ENCODE assay signal across 8 cellular contexts in genomic region chr14:54773171-54774006, GRCh38.
DNase-seq lines count a peak whose midpoint lies in the region; ATAC-seq, FAIRE-seq and TF ChIP-seq lines count a peak whose summit lies in the region.

No MANE protein-coding gene starts in this region.

- H3K27me3 ChIP-seq in bronchial epithelial cell (ENCODE audit: control insufficient read depth, insufficient read depth, low read length) (no peaks in the 10 kb centered on the region), smooth muscle cell (ENCODE audit: low read depth) (no peaks in the 10 kb centered on the region)

- H3F3A ChIP-seq in smooth muscle cell (ENCODE audit: low read depth) = peaks cover 33% of the 10 kb centered on the region

- H3K4me3 ChIP-seq in GM12865 (ENCODE audit: low read depth, low read length) (no peak overlapping the region), bronchial epithelial cell (ENCODE audit: low read depth, low read length) (no peak overlapping the region), smooth muscle cell (peak overlapping the region; percentile 18)

- H3K9me3 ChIP-seq in smooth muscle cell (replicated peaks; ENCODE audit: low read depth) = no peaks in the 10 kb centered on the region

- H3K79me2 ChIP-seq in smooth muscle cell (ENCODE audit: low read depth) = no peaks in the 10 kb centered on the region

- peaks cover 13% of the 10 kb centered on the region for H4K20me1 ChIP-seq in smooth muscle cell (ENCODE audit: low read depth)

- H2AFZ ChIP-seq in smooth muscle cell (ENCODE audit: low read depth) = peak overlapping the region; percentile 36

- peaks cover 2% of the 10 kb centered on the region for H3K36me3 ChIP-seq in bronchial epithelial cell (ENCODE audit: control insufficient read depth, insufficient read depth, low read length)
- H3K36me3 ChIP-seq in smooth muscle cell (ENCODE audit: low read depth) = no peaks in the 10 kb centered on the region

- 24% methylated on average over 19 of the region's 19 CpGs for WGBS in smooth muscle cell (ENCODE audit: low lambda C conversion rate)

- DNase-seq in GM12865 (ENCODE audit: low read depth) (peak; percentile 76), NCI-H2107 (lab: John Stamatoyannopoulos, UW) (peak; percentile 66), bronchial epithelial cell (ENCODE audit: low read depth) (peak; percentile 100), iris pigment epithelial cell (ENCODE audit: low read depth) (peak; percentile 100), smooth muscle cell (lab: John Stamatoyannopoulos, UW; ENCODE audit: unreplicated experiment) (peak; percentile 52), cortex of kidney (lab: John Stamatoyannopoulos, UW) (no peak)

- peak overlapping the region; percentile 91 for H3K9ac ChIP-seq in smooth muscle cell (ENCODE audit: low read depth)

- FAIRE-seq in bronchial epithelial cell (lab: Jason Lieb, UNC) = peak; percentile 99

- TF ChIP-seq CTCF in GM12865 (IDR thresholded peaks at IDR 0.05; ENCODE audit: insufficient read depth, low read depth, low read length, missing control alignments) (peak; percentile 34), VCaP (conservative IDR thresholded peaks at IDR 0.05) (peak; percentile 64), bronchial epithelial cell (IDR thresholded peaks at IDR 0.05; ENCODE audit: insufficient read depth, low read length, severe bottlenecking) (peak; percentile 67), smooth muscle cell (IDR thresholded peaks at IDR 0.05; ENCODE audit: borderline replicate concordance, insufficient read depth, poor library complexity, severe bottlenecking) (peak; percentile 46)

- H3K27ac ChIP-seq in VCaP (peak overlapping the region; percentile 44), smooth muscle cell (ENCODE audit: low read depth) (peak overlapping the region; percentile 99)

- peak overlapping the region; percentile 77 for H3K4me2 ChIP-seq in smooth muscle cell

- ATAC-seq in HG02884 (IDR thresholded peaks at IDR 0.05; ENCODE audit: unreplicated experiment) = peak; percentile 52

- H3K4me1 ChIP-seq in smooth muscle cell (ENCODE audit: low read depth) = peaks cover 12% of the 10 kb centered on the region
